9 cellular contexts compared by ENCODE assay signal in genomic region chr1:27862671-27863551, GRCh38. TPM values are rescaled to one million over a fixed set of nuclear protein-coding genes. Genes with fewer than 3 reads are reported as not detected.
A peak's percentile ranks its signal among the peaks of the same experiment; 100 is the strongest.
DNase-seq lines count a peak whose midpoint lies in the region; ATAC-seq and TF ChIP-seq lines count a peak whose summit lies in the region.
"Had no signal": no experiment of that assay in that cellular context is flagged by ENCODE, and none has a peak within 500 bp of the region (broad histone marks: within the 10 kb centered on the region; RNA-seq: fewer than 3 reads in every experiment).

No MANE protein-coding gene starts in this region.

- 90 to 97% methylated on average over 6 to 9 of the region's 9 CpGs for WGBS in endodermal cell (ENCODE audit: insufficient coverage in 1 of 2, insufficient read length in 1 of 2), 2 experiments

- H3K27ac ChIP-seq in neural progenitor cell = no peak overlapping the region
- no peak overlapping the region for H3K27ac ChIP-seq in endodermal cell (ENCODE audit: low read depth, low read length)
- H3K27ac ChIP-seq: cardiac muscle cell had no signal

- TF ChIP-seq CTCF in neural progenitor cell (IDR thresholded peaks at IDR 0.05) = no peak
- TF ChIP-seq CTCF in endodermal cell (conservative IDR thresholded peaks at IDR 0.05) = no peak

- H3K4me1 Mint-ChIP-seq in neural progenitor cell = peaks cover 23% of the 10 kb centered on the region
- H3K4me1 Mint-ChIP-seq in endodermal cell = peaks cover 9% of the 10 kb centered on the region

- H3K9ac ChIP-seq in neural progenitor cell (no peak overlapping the region), endodermal cell (ENCODE audit: extremely low read depth, low read length, poor library complexity, severe bottlenecking) (no peak overlapping the region)

- no peaks in the 10 kb centered on the region for H3K9me3 Mint-ChIP-seq in neural progenitor cell
- no peaks in the 10 kb centered on the region for H3K9me3 Mint-ChIP-seq in endodermal cell

- no peaks in the 10 kb centered on the region for H3K9me3 ChIP-seq in neural progenitor cell (ENCODE audit: low read depth)
- H3K9me3 ChIP-seq in endodermal cell (ENCODE audit: control insufficient read depth, low read length) = no peaks in the 10 kb centered on the region

- DNase-seq in A172 (ENCODE audit: low spot score) (peak; percentile 64), fibroblast of gingiva (ENCODE audit: low read depth) (peak; percentile 100), neural progenitor cell (ENCODE audit: low spot score) (no peak), endodermal cell (no peak)

- H3K27ac Mint-ChIP-seq in neural progenitor cell (peak overlapping the region; percentile 84), endodermal cell (no peak overlapping the region)

- H3K36me3 ChIP-seq in neural progenitor cell = no peaks in the 10 kb centered on the region
- H3K36me3 ChIP-seq in endodermal cell (ENCODE audit: control insufficient read depth, insufficient read depth, low read length) = no peaks in the 10 kb centered on the region
- H3K36me3 ChIP-seq: cardiac muscle cell had no signal

- H3K4me2 ChIP-seq in neural progenitor cell = no peak overlapping the region

- ATAC-seq in GM21723 (IDR thresholded peaks at IDR 0.05; ENCODE audit: unreplicated experiment) (peak; percentile 53), SK-N-SH treated with all-trans-retinoic acid at 6 μM for 48 hours (peak; percentile 89), HG03354 (IDR thresholded peaks at IDR 0.05; ENCODE audit: poor library complexity, severe bottlenecking, unreplicated experiment) (no peak), GM21390 (IDR thresholded peaks at IDR 0.05; ENCODE audit: unreplicated experiment) (no peak)

- no peaks in the 10 kb centered on the region for H3F3A ChIP-seq in neural progenitor cell (ENCODE audit: low read depth)

- H3K4me3 ChIP-seq in neural progenitor cell (no peak overlapping the region), endodermal cell (ENCODE audit: low read length) (no peak overlapping the region)
- H3K4me3 ChIP-seq: cardiac muscle cell had no signal

- no peaks in the 10 kb centered on the region for H3K79me2 ChIP-seq in neural progenitor cell (ENCODE audit: low read depth)

- H3K36me3 Mint-ChIP-seq in neural progenitor cell (no peaks in the 10 kb centered on the region), endodermal cell (ENCODE audit: low read depth) (no peaks in the 10 kb centered on the region)

- H4K20me1 ChIP-seq in neural progenitor cell (ENCODE audit: low read depth) = no peaks in the 10 kb centered on the region

- H3K4me3 Mint-ChIP-seq in neural progenitor cell (no peak overlapping the region), endodermal cell (no peak overlapping the region)

- H2AFZ ChIP-seq in neural progenitor cell (replicated peaks) = peak overlapping the region; percentile 32

- H3K27me3 Mint-ChIP-seq in neural progenitor cell (ENCODE audit: insufficient read depth, low read depth) (peaks cover 10% of the 10 kb centered on the region), endodermal cell (ENCODE audit: insufficient read depth) (no peaks in the 10 kb centered on the region)

- H3K4me1 ChIP-seq in neural progenitor cell = no peaks in the 10 kb centered on the region
- H3K4me1 ChIP-seq in endodermal cell (ENCODE audit: control insufficient read depth, insufficient read depth, low read length) = no peaks in the 10 kb centered on the region

- H3K27me3 ChIP-seq in neural progenitor cell (no peaks in the 10 kb centered on the region), endodermal cell (ENCODE audit: control insufficient read depth, insufficient read depth, low read length, poor library complexity, severe bottlenecking) (no peaks in the 10 kb centered on the region)
- H3K27me3 ChIP-seq: cardiac muscle cell had no signal

TF ChIP-seq in SK-N-SH treated with all-trans-retinoic acid at 6 μM for 48 hours, 23 proteins besides CTCF, POLR2A, EP300 and RAD21:
- TF ChIP-seq PPARA (CRISPR knock-in tag; IDR thresholded peaks at IDR 0.05; ENCODE audit: borderline replicate concordance) (no peak), CSDC2 (CRISPR knock-in tag; IDR thresholded peaks at IDR 0.05) (no peak), ISL1 (CRISPR knock-in tag; IDR thresholded peaks at IDR 0.05) (no peak), SNAI2 (CRISPR knock-in tag; IDR thresholded peaks at IDR 0.05) (no peak)

RNA-seq across cellular contexts. Expression of gene THEMIS2, which starts 9.4 kb away (rescaled TPM):
- not detected in 2 replicates for total RNA-seq in A172 (2014; rRNA removed; shearing (Covaris generic))
- total RNA-seq in neural progenitor cell (ENCODE audit: low replicate concordance) = 1.7 and 6.7 TPM in 2 replicates
- total RNA-seq in endodermal cell = 1 to 10 TPM; 8.5 to 8.8 TPM
- 4.2 TPM for polyA plus RNA-seq in endodermal cell (2013, experiment 1 of 2)
- 4.6 TPM for polyA plus RNA-seq in endodermal cell (2013, experiment 2 of 2)

RNA-seq across cellular contexts. Expression of gene PPP1R8, which starts 32.3 kb away (rescaled TPM):
- 35.6 and 37.2 TPM in 2 replicates for total RNA-seq in A172 (2014; rRNA removed; shearing (Covaris generic))
- 61.2 and 66.3 TPM in 2 replicates for total RNA-seq in neural progenitor cell (ENCODE audit: low replicate concordance)
- total RNA-seq in endodermal cell = 10 to 100 TPM; 45.0 to 48.1 TPM
- 49.6 TPM for polyA plus RNA-seq in endodermal cell (2013, experiment 1 of 2)
- 49.6 TPM for polyA plus RNA-seq in endodermal cell (2013, experiment 2 of 2)

RNA-seq across cellular contexts. Expression of gene RPA2, which starts 51.5 kb away (rescaled TPM):
- 49.0 and 60.3 TPM in 2 replicates for total RNA-seq in A172 (2014; rRNA removed; shearing (Covaris generic))
- total RNA-seq in neural progenitor cell (ENCODE audit: low replicate concordance) (94.3 and 97.0 TPM in 2 replicates), endodermal cell (10 to 100 TPM; 43.5 to 60.0 TPM)
- polyA plus RNA-seq in endodermal cell (2013, experiment 1 of 2) = 63.8 TPM
- polyA plus RNA-seq in endodermal cell (2013, experiment 2 of 2) = 61.1 TPM

Comparison
In these comparisons a context has a peak if more than half of its experiments do, and no peak if none do; other contexts are left out.
1. DNase-seq: peak in A172 (single experiment) and fibroblast of gingiva (single experiment); none in neural progenitor cell (single experiment) and endodermal cell (single experiment).
2. ATAC-seq: peak in GM21723 (single experiment) and SK-N-SH treated with all-trans-retinoic acid at 6 μM for 48 hours (single experiment); none in HG03354 (single experiment) and GM21390 (single experiment).